Comparison of ENCODE assay signal across 8 cellular contexts in genomic region chr1:205210876-205211838, GRCh38. TPM values are rescaled to one million over a fixed set of nuclear protein-coding genes. Genes with fewer than 3 reads are reported as not detected.
DNase-seq lines count a peak whose midpoint lies in the region; ATAC-seq and TF ChIP-seq lines count a peak whose summit lies in the region.

A gene with protein sequence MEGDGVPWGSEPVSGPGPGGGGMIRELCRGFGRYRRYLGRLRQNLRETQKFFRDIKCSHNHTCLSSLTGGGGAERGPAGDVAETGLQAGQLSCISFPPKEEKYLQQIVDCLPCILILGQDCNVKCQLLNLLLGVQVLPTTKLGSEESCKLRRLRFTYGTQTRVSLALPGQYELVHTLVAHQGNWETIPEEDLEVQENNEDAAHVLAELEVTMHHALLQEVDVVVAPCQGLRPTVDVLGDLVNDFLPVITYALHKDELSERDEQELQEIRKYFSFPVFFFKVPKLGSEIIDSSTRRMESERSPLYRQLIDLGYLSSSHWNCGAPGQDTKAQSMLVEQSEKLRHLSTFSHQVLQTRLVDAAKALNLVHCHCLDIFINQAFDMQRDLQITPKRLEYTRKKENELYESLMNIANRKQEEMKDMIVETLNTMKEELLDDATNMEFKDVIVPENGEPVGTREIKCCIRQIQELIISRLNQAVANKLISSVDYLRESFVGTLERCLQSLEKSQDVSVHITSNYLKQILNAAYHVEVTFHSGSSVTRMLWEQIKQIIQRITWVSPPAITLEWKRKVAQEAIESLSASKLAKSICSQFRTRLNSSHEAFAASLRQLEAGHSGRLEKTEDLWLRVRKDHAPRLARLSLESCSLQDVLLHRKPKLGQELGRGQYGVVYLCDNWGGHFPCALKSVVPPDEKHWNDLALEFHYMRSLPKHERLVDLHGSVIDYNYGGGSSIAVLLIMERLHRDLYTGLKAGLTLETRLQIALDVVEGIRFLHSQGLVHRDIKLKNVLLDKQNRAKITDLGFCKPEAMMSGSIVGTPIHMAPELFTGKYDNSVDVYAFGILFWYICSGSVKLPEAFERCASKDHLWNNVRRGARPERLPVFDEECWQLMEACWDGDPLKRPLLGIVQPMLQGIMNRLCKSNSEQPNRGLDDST (minus strand): TSS chr1:205211702. CDS start chr1:205211535, 167 bp downstream.

- TF ChIP-seq CTCF in DOHH2 (IDR thresholded peaks at IDR 0.05; ENCODE audit: low read depth, low read length, poor library complexity, severe bottlenecking), result no peak
- no peak for TF ChIP-seq CTCF in GM23338 (conservative IDR thresholded peaks at IDR 0.05; ENCODE audit: low read depth in 2 of 2)
- 0 out of 2 replicates have a peak, but pooled peaks have one; percentile 6 for TF ChIP-seq CTCF in LNCaP clone FGC (IDR thresholded peaks at IDR 0.05; ENCODE audit: control insufficient read depth, extremely low read depth, insufficient read depth)
- no peak for TF ChIP-seq CTCF in RWPE2 (IDR thresholded peaks at IDR 0.05; ENCODE audit: poor library complexity, severe bottlenecking)
- no peak for TF ChIP-seq CTCF in fibroblast of mammary gland (conservative IDR thresholded peaks at IDR 0.05; ENCODE audit: control insufficient read depth, insufficient read depth, low read depth, low read length)

- peak; percentile 87 for ATAC-seq in GM23338
- ATAC-seq in RWPE2 (ENCODE audit: low read depth), result peak; percentile 95
- ATAC-seq in naive thymus-derived CD8-positive, alpha-beta T cell, result peak; percentile 91 to 92
- ATAC-seq in stimulated activated naive B cell treated with anti-CD40 and anti-IgM and Interleukin-4, amounts not matched to agents 10 μg/mL and 1 μg/mL and 100 μg/mL, for 72 hours (replicated peaks), result peak; percentile 85 to 90

- peaks cover 22% of the 10 kb centered on the region for H3K4me1 ChIP-seq in DOHH2 (ENCODE audit: control insufficient read depth, low read length)
- H3K4me1 ChIP-seq in GM23338 (ENCODE audit: insufficient read depth), result peaks cover 12% of the 10 kb centered on the region
- H3K4me1 ChIP-seq in RWPE2 (ENCODE audit: insufficient read depth, poor library complexity, severe bottlenecking), result peaks cover 4% of the 10 kb centered on the region

- H3K9me2 ChIP-seq in DOHH2 (replicated peaks; ENCODE audit: control insufficient read depth, low read length) (no peaks in the 10 kb centered on the region), GM23338 (ENCODE audit: insufficient read depth) (no peaks in the 10 kb centered on the region)

- H3K36me3 ChIP-seq in DOHH2 (ENCODE audit: control insufficient read depth, low read length) (no peaks in the 10 kb centered on the region), GM23338 (ENCODE audit: insufficient read depth) (no peaks in the 10 kb centered on the region), RWPE2 (ENCODE audit: low read depth) (no peaks in the 10 kb centered on the region)

- intact Hi-C loops in activated T-helper 2 cell treated with anti-CD3 and anti-CD28 coated beads, Interferon-gamma antibody, Interleukin-2, Interleukin-4, amounts not matched to agents 10 μg/mL and 5 μg/mL and 100 μg/mL, durations not matched to agents 14 hours and 24 hours and 36 hours (cut with micrococcal nuclease), result loop anchor here (1.0 to 5.0 kb wide), 4 partner anchors 12 to 89 kb away; partner anchors contain the start of gene TMCC2

- peak within 1 kb of the TSS; percentile 96 for H3K4me3 ChIP-seq in DOHH2 (ENCODE audit: low read length)
- H3K4me3 ChIP-seq in GM23338, result peak within 1 kb of the TSS; percentile 99
- H3K4me3 ChIP-seq in LNCaP clone FGC (ENCODE audit: low read depth, low read length), result peak within 1 kb of the TSS; percentile 95
- peak within 1 kb of the TSS; percentile 78 for H3K4me3 ChIP-seq in RWPE2 (ENCODE audit: severe bottlenecking)
- H3K4me3 ChIP-seq in fibroblast of mammary gland (ENCODE audit: control insufficient read depth, low read depth, low read length), result peak within 1 kb of the TSS; percentile 89

- H3K27ac ChIP-seq in DOHH2 (ENCODE audit: low read depth, low read length) (peak within 1 kb of the TSS; percentile 47), GM23338 (ENCODE audit: low read depth) (peak within 1 kb of the TSS; percentile 97), RWPE2 (ENCODE audit: poor library complexity, severe bottlenecking) (peak within 1 kb of the TSS; percentile 42)

- H3K4me1 Mint-ChIP-seq in GM23338, result peaks cover 17% of the 10 kb centered on the region; the same call in 2 of the 3 replicates
- H3K4me1 Mint-ChIP-seq in activated T-helper 2 cell treated with anti-CD3 and anti-CD28 coated beads, Interferon-gamma antibody, Interleukin-2, Interleukin-4, amounts not matched to agents 10 μg/mL and 5 μg/mL and 100 μg/mL, durations not matched to agents 14 hours and 24 hours and 36 hours (ENCODE audit: low read depth), result peaks cover 36% of the 10 kb centered on the region
- peaks cover 14 to 53% (median 41%) of the 10 kb centered on the region in 4 donors for H3K4me1 Mint-ChIP-seq in naive thymus-derived CD8-positive, alpha-beta T cell
- H3K4me1 Mint-ChIP-seq in stimulated activated naive B cell treated with anti-CD40 and anti-IgM and Interleukin-4, amounts not matched to agents 10 μg/mL and 1 μg/mL and 100 μg/mL, for 72 hours, result peaks cover 19% of the 10 kb centered on the region in 2 donors

- peak within 1 kb of the TSS; percentile 81 for H3K4me2 ChIP-seq in DOHH2 (ENCODE audit: low read length)
- peak within 1 kb of the TSS; percentile 88 for H3K4me2 ChIP-seq in GM23338

- peaks cover 32% of the 10 kb centered on the region for H3K79me2 ChIP-seq in DOHH2 (ENCODE audit: control insufficient read depth, low read length)
- H3K79me2 ChIP-seq in GM23338 (replicated peaks; ENCODE audit: insufficient read depth), result peaks cover 39% of the 10 kb centered on the region

- no peaks in the 10 kb centered on the region for H3F3A ChIP-seq in DOHH2 (ENCODE audit: control insufficient read depth, insufficient read depth)
- H3F3A ChIP-seq in GM23338 (replicated peaks; ENCODE audit: low read depth), result no peaks in the 10 kb centered on the region

- no peaks in the 10 kb centered on the region for H3K9me3 ChIP-seq in DOHH2 (ENCODE audit: control insufficient read depth, insufficient read depth, low read length)
- no peaks in the 10 kb centered on the region for H3K9me3 ChIP-seq in RWPE2 (ENCODE audit: severe bottlenecking)

- no peaks in the 10 kb centered on the region for H3K9me3 Mint-ChIP-seq in GM23338
- H3K9me3 Mint-ChIP-seq in activated T-helper 2 cell treated with anti-CD3 and anti-CD28 coated beads, Interferon-gamma antibody, Interleukin-2, Interleukin-4, amounts not matched to agents 10 μg/mL and 5 μg/mL and 100 μg/mL, durations not matched to agents 14 hours and 24 hours and 36 hours, result no peaks in the 10 kb centered on the region
- no peaks in the 10 kb centered on the region for H3K9me3 Mint-ChIP-seq in naive thymus-derived CD8-positive, alpha-beta T cell
- H3K9me3 Mint-ChIP-seq in stimulated activated naive B cell treated with anti-CD40 and anti-IgM and Interleukin-4, amounts not matched to agents 10 μg/mL and 1 μg/mL and 100 μg/mL, for 72 hours, result no peaks in the 10 kb centered on the region

- H3K36me3 Mint-ChIP-seq in GM23338 (ENCODE audit: low read depth), result no peaks in the 10 kb centered on the region
- H3K36me3 Mint-ChIP-seq in activated T-helper 2 cell treated with anti-CD3 and anti-CD28 coated beads, Interferon-gamma antibody, Interleukin-2, Interleukin-4, amounts not matched to agents 10 μg/mL and 5 μg/mL and 100 μg/mL, durations not matched to agents 14 hours and 24 hours and 36 hours (ENCODE audit: low read depth), result peaks cover 23% of the 10 kb centered on the region
- H3K36me3 Mint-ChIP-seq in naive thymus-derived CD8-positive, alpha-beta T cell, result no peaks in the 10 kb centered on the region
- H3K36me3 Mint-ChIP-seq in stimulated activated naive B cell treated with anti-CD40 and anti-IgM and Interleukin-4, amounts not matched to agents 10 μg/mL and 1 μg/mL and 100 μg/mL, for 72 hours, result peaks cover 0 to 2% of the 10 kb centered on the region in 2 donors

- H3K27ac Mint-ChIP-seq in GM23338, result peak within 1 kb of the TSS; percentile 92
- peak within 1 kb of the TSS; percentile 95 for H3K27ac Mint-ChIP-seq in activated T-helper 2 cell treated with anti-CD3 and anti-CD28 coated beads, Interferon-gamma antibody, Interleukin-2, Interleukin-4, amounts not matched to agents 10 μg/mL and 5 μg/mL and 100 μg/mL, durations not matched to agents 14 hours and 24 hours and 36 hours
- peak within 1 kb of the TSS; percentile 95 to 100 (median 98) for H3K27ac Mint-ChIP-seq in naive thymus-derived CD8-positive, alpha-beta T cell
- peak within 1 kb of the TSS; percentile 99 for H3K27ac Mint-ChIP-seq in stimulated activated naive B cell treated with anti-CD40 and anti-IgM and Interleukin-4, amounts not matched to agents 10 μg/mL and 1 μg/mL and 100 μg/mL, for 72 hours

- POLR2A ChIA-PET in naive thymus-derived CD8-positive, alpha-beta T cell (lab: Charles Lee), result interaction anchor here (0.6 to 3.9 kb wide), 9 partner anchors 15 to 1417 kb away, joined by 3 to 35 read pairs (median 5); partner anchors contain the start of genes RBBP5 and TMCC2

- peak within 1 kb of the TSS; percentile 99 for H3K4me3 Mint-ChIP-seq in GM23338
- peak within 1 kb of the TSS; percentile 89 for H3K4me3 Mint-ChIP-seq in activated T-helper 2 cell treated with anti-CD3 and anti-CD28 coated beads, Interferon-gamma antibody, Interleukin-2, Interleukin-4, amounts not matched to agents 10 μg/mL and 5 μg/mL and 100 μg/mL, durations not matched to agents 14 hours and 24 hours and 36 hours (ENCODE audit: low read depth)
- peak within 1 kb of the TSS; percentile 93 to 99 (median 97) for H3K4me3 Mint-ChIP-seq in naive thymus-derived CD8-positive, alpha-beta T cell
- peak within 1 kb of the TSS; percentile 89 to 95 for H3K4me3 Mint-ChIP-seq in stimulated activated naive B cell treated with anti-CD40 and anti-IgM and Interleukin-4, amounts not matched to agents 10 μg/mL and 1 μg/mL and 100 μg/mL, for 72 hours

- DNase-seq in GM23338 (ENCODE audit: low spot score) (peak; percentile 99), LNCaP clone FGC (ENCODE audit: low read depth) (peak; percentile 88), RWPE2 (ENCODE audit: low spot score) (peak; percentile 93), fibroblast of mammary gland (ENCODE audit: low read depth) (peak; percentile 97)
- DNase-seq in activated T-helper 2 cell treated with anti-CD3 and anti-CD28 coated beads, Interferon-gamma antibody, Interleukin-2, Interleukin-4, amounts not matched to agents 10 μg/mL and 5 μg/mL and 100 μg/mL, durations not matched to agents 14 hours and 24 hours and 36 hours (ENCODE audit: low spot score), result peak; percentile 87
- DNase-seq in naive thymus-derived CD8-positive, alpha-beta T cell, result peak; percentile 78 to 96 (median 92)
- peak; percentile 92 for DNase-seq in stimulated activated naive B cell treated with anti-CD40 and anti-IgM and Interleukin-4, amounts not matched to agents 10 μg/mL and 1 μg/mL and 100 μg/mL, for 72 hours

- H3K27me3 ChIP-seq in DOHH2 (ENCODE audit: control insufficient read depth, low read length), result no peaks in the 10 kb centered on the region
- H3K27me3 ChIP-seq in GM23338 (ENCODE audit: insufficient read depth), result no peaks in the 10 kb centered on the region
- H3K27me3 ChIP-seq in RWPE2 (ENCODE audit: insufficient read depth, poor library complexity, severe bottlenecking), result no peaks in the 10 kb centered on the region

- peak within 1 kb of the TSS; percentile 93 for H2AFZ ChIP-seq in GM23338

- H3K27me3 Mint-ChIP-seq in GM23338 (ENCODE audit: insufficient read depth, low read depth, poor library complexity), result peaks cover 19% of the 10 kb centered on the region
- no peaks in the 10 kb centered on the region for H3K27me3 Mint-ChIP-seq in activated T-helper 2 cell treated with anti-CD3 and anti-CD28 coated beads, Interferon-gamma antibody, Interleukin-2, Interleukin-4, amounts not matched to agents 10 μg/mL and 5 μg/mL and 100 μg/mL, durations not matched to agents 14 hours and 24 hours and 36 hours (ENCODE audit: low read depth)
- H3K27me3 Mint-ChIP-seq in naive thymus-derived CD8-positive, alpha-beta T cell, result no peaks in the 10 kb centered on the region
- H3K27me3 Mint-ChIP-seq in stimulated activated naive B cell treated with anti-CD40 and anti-IgM and Interleukin-4, amounts not matched to agents 10 μg/mL and 1 μg/mL and 100 μg/mL, for 72 hours, result no peaks in the 10 kb centered on the region

- H4K20me1 ChIP-seq in DOHH2 (ENCODE audit: control insufficient read depth, insufficient read depth, low read depth, low read length) (no peaks in the 10 kb centered on the region), GM23338 (replicated peaks; ENCODE audit: insufficient read depth) (no peaks in the 10 kb centered on the region)

RNA-seq across cellular contexts. Expression of the gene that starts here (rescaled TPM):
- total RNA-seq in GM23338 (2014; rRNA removed; shearing (Covaris generic)), result 8.2 and 10.7 TPM in 2 replicates
- 5.5 and 6.1 TPM in 2 replicates for polyA plus RNA-seq in GM23338 (2016; fragmentation: Nextera tagmentation; extraction: Ambion mirVana)
- 27.3 and 28.6 TPM in 2 replicates for total RNA-seq in activated T-helper 2 cell treated with anti-CD3 and anti-CD28 coated beads, Interferon-gamma antibody, Interleukin-2, Interleukin-4, amounts not matched to agents 10 μg/mL and 5 μg/mL and 100 μg/mL, durations not matched to agents 14 hours and 24 hours and 36 hours
- 10 to 100 TPM; 15.9 to 17.5 TPM for total RNA-seq in naive thymus-derived CD8-positive, alpha-beta T cell
- 1 to 10 TPM; 5.2 to 8.6 (median 7.0) TPM for polyA plus RNA-seq in naive thymus-derived CD8-positive, alpha-beta T cell

Comparison
In these comparisons a context has a peak if more than half of its experiments do, and no peak if none do; other contexts are left out.
1. Peak in every context shown above with its lines: DNase-seq, ATAC-seq, H3K4me3 ChIP-seq and H3K27ac ChIP-seq.
2. H3K27ac ChIP-seq: peak in every context shown above with its lines; median percentile 97 in GM23338; 47 in DOHH2; 42 in RWPE2.